Comparison of ENCODE assay signal across 1 cellular context in the genomic region with DNA sequence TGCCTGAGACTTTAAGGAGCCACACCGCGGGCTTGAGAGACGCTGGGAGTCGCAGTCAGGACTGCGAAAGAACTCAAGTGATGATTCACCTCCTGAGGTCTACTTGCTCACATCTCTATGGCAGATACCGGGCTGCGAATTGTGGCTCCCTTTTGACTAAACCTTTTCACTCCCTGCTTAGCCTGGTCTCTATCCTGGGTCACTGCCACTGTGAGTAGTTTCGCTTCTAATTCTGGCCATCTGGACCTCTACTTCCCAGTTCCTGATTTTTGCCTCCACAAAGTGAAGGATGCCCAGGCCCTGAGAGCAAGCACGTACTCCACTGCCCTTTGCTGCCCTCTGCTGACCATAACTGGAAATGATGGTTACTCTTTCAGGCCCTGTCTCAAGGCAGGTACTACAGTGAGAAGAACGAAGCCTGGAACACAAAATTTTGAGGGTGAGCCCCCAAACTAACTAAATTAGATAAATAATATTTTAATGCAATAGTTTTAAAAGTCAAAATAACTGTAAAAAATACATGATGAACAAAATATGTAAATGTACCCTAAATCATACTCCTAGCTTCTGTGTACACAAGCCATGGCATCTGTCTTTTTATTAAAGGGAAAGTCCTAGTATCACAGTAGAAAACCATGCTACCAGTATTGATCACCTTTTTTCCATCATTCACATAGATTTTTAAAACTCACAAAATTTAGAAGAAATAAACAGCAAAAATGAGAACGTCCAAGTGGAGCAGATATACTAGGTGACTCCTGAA.
A peak's percentile ranks its signal among the peaks of the same experiment; 100 is the strongest.
TF ChIP-seq lines count a peak whose summit lies in the region.

No MANE protein-coding gene starts in this region.

TF ChIP-seq in K562, 482 proteins besides CTCF, POLR2A, EP300 and RAD21 (continued from another document):
- TF ChIP-seq, protein P1, sequence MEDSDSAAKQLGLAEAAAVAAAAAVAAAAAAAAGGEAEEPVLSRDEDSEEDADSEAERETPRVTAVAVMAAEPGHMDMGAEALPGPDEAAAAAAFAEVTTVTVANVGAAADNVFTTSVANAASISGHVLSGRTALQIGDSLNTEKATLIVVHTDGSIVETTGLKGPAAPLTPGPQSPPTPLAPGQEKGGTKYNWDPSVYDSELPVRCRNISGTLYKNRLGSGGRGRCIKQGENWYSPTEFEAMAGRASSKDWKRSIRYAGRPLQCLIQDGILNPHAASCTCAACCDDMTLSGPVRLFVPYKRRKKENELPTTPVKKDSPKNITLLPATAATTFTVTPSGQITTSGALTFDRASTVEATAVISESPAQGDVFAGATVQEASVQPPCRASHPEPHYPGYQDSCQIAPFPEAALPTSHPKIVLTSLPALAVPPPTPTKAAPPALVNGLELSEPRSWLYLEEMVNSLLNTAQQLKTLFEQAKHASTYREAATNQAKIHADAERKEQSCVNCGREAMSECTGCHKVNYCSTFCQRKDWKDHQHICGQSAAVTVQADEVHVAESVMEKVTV (CRISPR knock-in tag; IDR thresholded peaks at IDR 0.05): peak; percentile 57
- TF ChIP-seq, protein P2, sequence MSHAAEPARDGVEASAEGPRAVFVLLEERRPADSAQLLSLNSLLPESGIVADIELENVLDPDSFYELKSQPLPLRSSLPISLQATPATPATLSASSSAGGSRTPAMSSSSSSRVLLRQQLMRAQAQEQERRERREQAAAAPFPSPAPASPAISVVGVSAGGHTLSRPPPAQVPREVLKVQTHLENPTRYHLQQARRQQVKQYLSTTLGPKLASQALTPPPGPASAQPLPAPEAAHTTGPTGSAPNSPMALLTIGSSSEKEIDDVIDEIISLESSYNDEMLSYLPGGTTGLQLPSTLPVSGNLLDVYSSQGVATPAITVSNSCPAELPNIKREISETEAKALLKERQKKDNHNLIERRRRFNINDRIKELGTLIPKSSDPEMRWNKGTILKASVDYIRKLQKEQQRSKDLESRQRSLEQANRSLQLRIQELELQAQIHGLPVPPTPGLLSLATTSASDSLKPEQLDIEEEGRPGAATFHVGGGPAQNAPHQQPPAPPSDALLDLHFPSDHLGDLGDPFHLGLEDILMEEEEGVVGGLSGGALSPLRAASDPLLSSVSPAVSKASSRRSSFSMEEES (CRISPR knock-in tag; IDR thresholded peaks at IDR 0.05): no peak
- TF ChIP-seq, protein P3, sequence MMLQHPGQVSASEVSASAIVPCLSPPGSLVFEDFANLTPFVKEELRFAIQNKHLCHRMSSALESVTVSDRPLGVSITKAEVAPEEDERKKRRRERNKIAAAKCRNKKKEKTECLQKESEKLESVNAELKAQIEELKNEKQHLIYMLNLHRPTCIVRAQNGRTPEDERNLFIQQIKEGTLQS (IDR thresholded peaks at IDR 0.05): peak; percentile 26; the same call in 1 of the 2 replicates
- TF ChIP-seq, protein P3 (CRISPR knock-in tag; conservative IDR thresholded peaks at IDR 0.05): no peak
- no peak for TF ChIP-seq PYGO2 (tag; IDR thresholded peaks at IDR 0.05)
- TF ChIP-seq, protein P4, sequence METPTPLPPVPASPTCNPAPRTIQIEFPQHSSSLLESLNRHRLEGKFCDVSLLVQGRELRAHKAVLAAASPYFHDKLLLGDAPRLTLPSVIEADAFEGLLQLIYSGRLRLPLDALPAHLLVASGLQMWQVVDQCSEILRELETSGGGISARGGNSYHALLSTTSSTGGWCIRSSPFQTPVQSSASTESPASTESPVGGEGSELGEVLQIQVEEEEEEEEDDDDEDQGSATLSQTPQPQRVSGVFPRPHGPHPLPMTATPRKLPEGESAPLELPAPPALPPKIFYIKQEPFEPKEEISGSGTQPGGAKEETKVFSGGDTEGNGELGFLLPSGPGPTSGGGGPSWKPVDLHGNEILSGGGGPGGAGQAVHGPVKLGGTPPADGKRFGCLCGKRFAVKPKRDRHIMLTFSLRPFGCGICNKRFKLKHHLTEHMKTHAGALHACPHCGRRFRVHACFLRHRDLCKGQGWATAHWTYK (CRISPR knock-in tag; IDR thresholded peaks at IDR 0.05): no peak
- peak; percentile 87 for TF ChIP-seq SPI1 (IDR thresholded peaks at IDR 0.05; ENCODE audit: borderline replicate concordance, low read depth, low read length)
- no peak for TF ChIP-seq MAFG (tag; conservative IDR thresholded peaks at IDR 0.05)
- TF ChIP-seq ZNF354B (CRISPR knock-in tag; IDR thresholded peaks at IDR 0.05): no peak
